In the genomic region with DNA sequence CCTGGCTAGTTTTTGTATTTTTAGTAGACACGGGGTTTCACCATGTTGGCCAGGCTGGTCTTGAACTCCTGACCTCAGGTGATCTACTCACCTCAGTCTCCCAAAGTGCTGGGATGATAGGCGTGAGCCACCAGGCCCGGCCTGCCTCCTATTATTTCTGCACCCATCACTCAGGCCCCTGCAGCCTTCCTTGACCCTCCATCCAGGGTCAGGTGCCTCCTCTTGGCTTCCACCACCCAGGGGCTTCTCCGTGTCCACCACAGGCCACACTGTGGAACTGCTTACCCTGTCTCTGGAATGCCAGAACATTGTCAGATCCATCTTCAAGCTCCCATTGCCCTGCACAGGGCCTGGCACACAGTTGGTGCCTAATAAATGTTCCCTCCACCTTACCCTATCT, we compare ENCODE assay signal across 16 cellular contexts.
"Had no signal": no experiment of that assay in that cellular context is flagged by ENCODE, and none has a peak within 500 bp of the region (broad histone marks: within the 10 kb centered on the region; RNA-seq: fewer than 3 reads in every experiment).

No MANE protein-coding gene starts in this region.

- H3K36me3 ChIP-seq: lower lobe of right lung, neutrophil, transverse colon had no signal

- H3K79me2 ChIP-seq: parathyroid adenoma had no signal

- H3K9me3 ChIP-seq: lower lobe of right lung, neutrophil, transverse colon had no signal

- FAIRE-seq: islet of Langerhans had no signal

- H3K27ac ChIP-seq: coronary artery, foreskin keratinocyte, lower lobe of right lung, neutrophil, parathyroid adenoma, SK-N-MC, transverse colon had no signal

- H2AFZ ChIP-seq: parathyroid adenoma had no signal

- H3K9ac ChIP-seq: parathyroid adenoma had no signal

- ATAC-seq: natural killer cell had no signal

- DNase-seq: activated CD4-positive, alpha-beta memory T cell treated with anti-CD3 and anti-CD28 coated beads, Interleukin-2, amount 10 ng/mL, durations not matched to agents 7 days and 5 days; activated CD4-positive, alpha-beta T cell treated with anti-CD3 and anti-CD28 coated beads for 48 hours; activated naive CD4-positive, alpha-beta T cell treated with anti-CD3 and anti-CD28 coated beads for 36 hours; glutamatergic neuron; hippocampal formation; lower lobe of right lung; natural killer cell; stimulated activated CD4-positive, alpha-beta T cell treated with anti-CD3 and anti-CD28 coated beads, Interleukin-2, amount 100 ng/mL, for 24 hours; stimulated activated naive CD4-positive, alpha-beta T cell treated with Interleukin-2 at 50 U/mL for 16 hours; transverse colon had no signal

- H3K27me3 ChIP-seq: transverse colon had no signal

- H3K4me3 ChIP-seq: coronary artery, lower lobe of right lung, SK-N-MC, transverse colon had no signal

- H3K4me1 ChIP-seq: foreskin keratinocyte, lower lobe of right lung, parathyroid adenoma, transverse colon had no signal
